In genomic region chr17:393806-394717, GRCh38 we compare ENCODE assay signal across 1 cellular context.
TF ChIP-seq lines count a peak whose summit lies in the region.

No MANE protein-coding gene starts in this region.

TF ChIP-seq in GM23338, 12 proteins besides CTCF, POLR2A, EP300 and RAD21:
- TF ChIP-seq REST (IDR thresholded peaks at IDR 0.05; ENCODE audit: unreplicated experiment) (no peak), NANOG (IDR thresholded peaks at IDR 0.05; ENCODE audit: borderline replicate concordance) (no peak), CREB1 (CRISPR knock-in tag; IDR thresholded peaks at IDR 0.05; ENCODE audit: low read depth) (no peak), EZH2 (IDR thresholded peaks at IDR 0.05; ENCODE audit: low read depth, unreplicated experiment) (no peak), EZH2phosphoT487 (IDR thresholded peaks at IDR 0.05; ENCODE audit: unreplicated experiment) (no peak), ETS1 (IDR thresholded peaks at IDR 0.05) (no peak), JUNB (IDR thresholded peaks at IDR 0.05; ENCODE audit: unreplicated experiment) (no peak), POLR2AphosphoS5 (IDR thresholded peaks at IDR 0.05; ENCODE audit: low read depth) (no peak), ZNF462 (CRISPR knock-in tag; IDR thresholded peaks at IDR 0.05) (no peak), STAT1 (IDR thresholded peaks at IDR 0.05; ENCODE audit: unreplicated experiment) (no peak), ZNF114 (CRISPR knock-in tag; IDR thresholded peaks at IDR 0.05) (no peak), ZNF331 (CRISPR knock-in tag; IDR thresholded peaks at IDR 0.05; ENCODE audit: low read depth) (no peak)
